7 cellular contexts compared by ENCODE assay signal in the genomic region with DNA sequence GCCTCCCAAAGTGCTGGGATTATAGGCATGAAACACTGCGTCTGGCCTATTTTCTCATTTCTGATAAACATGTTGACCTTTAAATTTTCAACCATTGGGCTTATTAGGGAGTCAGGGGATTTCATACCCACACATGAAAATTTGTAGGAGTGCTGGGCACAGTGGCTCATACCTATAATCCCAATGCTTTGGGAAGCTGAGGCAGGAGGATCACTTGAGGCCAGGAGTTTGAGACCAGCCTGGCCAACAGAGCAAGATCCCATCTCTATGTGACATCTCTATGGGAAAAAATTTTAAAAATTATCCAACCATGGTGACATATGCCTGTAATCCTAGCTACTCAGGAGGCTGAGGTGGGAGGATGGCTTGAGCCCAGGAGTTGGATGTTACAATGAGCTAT.
"Had no signal": no experiment of that assay in that cellular context is flagged by ENCODE, and none has a peak within 500 bp of the region (broad histone marks: within the 10 kb centered on the region; RNA-seq: fewer than 3 reads in every experiment).

No MANE protein-coding gene starts in this region.

- ATAC-seq: GM23338, HepG2 had no signal

- H3K27ac ChIP-seq: HL-60 had no signal

- H3K4me3 ChIP-seq: GM23338 had no signal

- H3K4me3 Mint-ChIP-seq: GM23338, H9, HFFc6, IgD-negative memory B cell had no signal

- DNase-seq: H9, HCEC 1CT, HFFc6 had no signal

- H3K9me3 Mint-ChIP-seq: GM23338, H9, HFFc6, IgD-negative memory B cell had no signal

- H3K27ac Mint-ChIP-seq: GM23338, H9, HFFc6 had no signal

- H3K27me3 Mint-ChIP-seq: IgD-negative memory B cell had no signal
